In genomic region chr21:37324558-37324957, GRCh38 we compare ENCODE assay signal across 22 cellular contexts. TPM values are rescaled to one million over a fixed set of nuclear protein-coding genes. Genes with fewer than 3 reads are reported as not detected.
A peak's percentile ranks its signal among the peaks of the same experiment; 100 is the strongest.
DNase-seq lines count a peak whose midpoint lies in the region; ATAC-seq, FAIRE-seq and TF ChIP-seq lines count a peak whose summit lies in the region.
"Had no signal": no experiment of that assay in that cellular context is flagged by ENCODE, and none has a peak within 500 bp of the region (broad histone marks: within the 10 kb centered on the region; RNA-seq: fewer than 3 reads in every experiment).

No MANE protein-coding gene starts in this region.

- POLR2A ChIA-PET in GM12878 (lab: Charles Lee) (no interaction called here), H1 (lab: Charles Lee; ENCODE audit: partially characterized antibody) (no interaction called here)

- H3K14ac ChIP-seq in H1 (ENCODE audit: insufficient read length): no peak overlapping the region

- no peaks in the 10 kb centered on the region for H3K27me3 Mint-ChIP-seq in GM23338 (ENCODE audit: insufficient read depth, low read depth, poor library complexity)
- H3K27me3 Mint-ChIP-seq: B cell; CD4-positive, alpha-beta T cell had no signal

- H3K36me3 ChIP-seq in GM23338 (ENCODE audit: insufficient read depth) (no peaks in the 10 kb centered on the region), GM12878 (ENCODE audit: control insufficient read depth in 2 of 2, insufficient read depth in 2 of 2, low read length in 1 of 2) (no peaks in the 10 kb centered on the region), H1 (ENCODE audit: control insufficient read depth in 2 of 4, insufficient read depth in 4 of 4, low read length in 3 of 4) (no peaks in the 10 kb centered on the region)
- H3K36me3 ChIP-seq: BLaER1 treated with 17β-estradiol and CSF1 and Interleukin-3, amounts not matched to agents 10 nM and 100 nM had no signal

- CTCF ChIA-PET in GM12878 (lab: Yijun Ruan, JAX) (no interaction called here), H1 (lab: Charles Lee; ENCODE audit: partially characterized antibody) (no interaction called here)

- ATAC-seq in GM23338: no peak
- ATAC-seq in GM12878: no peak
- ATAC-seq: CD8-positive, alpha-beta T cell had no signal

- H2AFZ ChIP-seq in GM23338: peak overlapping the region; percentile 30; the same call in 1 of the 2 replicates
- H2AFZ ChIP-seq in GM12878 (ENCODE audit: control insufficient read depth, low read depth, low read length): no peak overlapping the region
- peak overlapping the region; percentile 76; the same call in 1 of the 2 replicates for H2AFZ ChIP-seq in H1 (ENCODE audit: low read length)

- no peaks in the 10 kb centered on the region for H3K4me1 Mint-ChIP-seq in GM23338
- H3K4me1 Mint-ChIP-seq: B cell had no signal

- no peak overlapping the region for H4K8ac ChIP-seq in H1 (ENCODE audit: extremely low read depth, insufficient read depth, low read length)

- H3K4me2 ChIP-seq in GM23338: no peak overlapping the region
- no peak overlapping the region for H3K4me2 ChIP-seq in GM12878 (ENCODE audit: control insufficient read depth, insufficient read depth)
- no peak overlapping the region for H3K4me2 ChIP-seq in H1 (ENCODE audit: insufficient read depth in 1 of 2, low read depth in 2 of 2, low read length in 2 of 2)
- H3K4me2 ChIP-seq: BLaER1 treated with 17β-estradiol and CSF1 and Interleukin-3, amounts not matched to agents 10 nM and 100 nM had no signal

- no peak overlapping the region for H3K18ac ChIP-seq in H1 (ENCODE audit: extremely low read depth, low read length)

- no peak overlapping the region for H3K56ac ChIP-seq in H1 (replicated peaks; ENCODE audit: insufficient read length, low read depth, low read length)

- H3K27ac ChIP-seq in GM23338 (ENCODE audit: low read depth) (no peak overlapping the region), GM12878 (ENCODE audit: control insufficient read depth, insufficient read depth) (no peak overlapping the region), H1 (ENCODE audit: low read depth, low read length) (no peak overlapping the region)
- H3K27ac ChIP-seq: BLaER1 treated with 17β-estradiol and CSF1 and Interleukin-3, amounts not matched to agents 10 nM and 100 nM; C4-2B had no signal

- H3K23ac ChIP-seq in H1 (ENCODE audit: insufficient read length): no peak overlapping the region

- peak; percentile 18 for FAIRE-seq in GM12878 (lab: Jason Lieb, UNC)
- FAIRE-seq in H1 (lab: Jason Lieb, UNC): no peak
- FAIRE-seq: A204.1, D721Med, GM12892, GM18507 had no signal

- no TSS peak for BruUV-seq in GM12878 (replicated peaks; lab: Mats Ljungman, UMichigan)

- no peak overlapping the region for H2BK20ac ChIP-seq in H1 (ENCODE audit: low read length)

- H4K5ac ChIP-seq in H1 (ENCODE audit: insufficient read length, low read depth, low read length): no peak overlapping the region

- no peaks in the 10 kb centered on the region for H3F3A ChIP-seq in GM23338 (replicated peaks; ENCODE audit: low read depth)

- H3K4ac ChIP-seq in H1 (replicated peaks; ENCODE audit: insufficient read length, low read depth, low read length): no peak overlapping the region

- H3K4me1 ChIP-seq in GM23338 (ENCODE audit: insufficient read depth) (no peaks in the 10 kb centered on the region), GM12878 (ENCODE audit: control insufficient read depth, insufficient read depth, low read length) (no peaks in the 10 kb centered on the region), H1 (replicated peaks in 1 of 4; ENCODE audit: control insufficient read depth in 3 of 4, insufficient read depth in 4 of 4, low read length in 3 of 4) (no peaks in the 10 kb centered on the region)
- H3K4me1 ChIP-seq: BLaER1 treated with 17β-estradiol and CSF1 and Interleukin-3, amounts not matched to agents 10 nM and 100 nM; Caco-2 had no signal

- no peaks in the 10 kb centered on the region for H3K36me3 Mint-ChIP-seq in GM23338 (ENCODE audit: low read depth)
- H3K36me3 Mint-ChIP-seq: CD8-positive, alpha-beta T cell had no signal

- no peaks in the 10 kb centered on the region for H4K20me1 ChIP-seq in GM23338 (replicated peaks; ENCODE audit: insufficient read depth)
- no peaks in the 10 kb centered on the region for H4K20me1 ChIP-seq in GM12878 (ENCODE audit: control insufficient read depth, insufficient read depth)
- H4K20me1 ChIP-seq in H1 (replicated peaks in 1 of 2; ENCODE audit: control insufficient read depth in 1 of 2, insufficient read depth in 2 of 2, low read length in 2 of 2): no peaks in the 10 kb centered on the region
- H4K20me1 ChIP-seq: BLaER1 treated with 17β-estradiol and CSF1 and Interleukin-3, amounts not matched to agents 10 nM and 100 nM had no signal

- H4K91ac ChIP-seq in H1 (replicated peaks; ENCODE audit: insufficient read length, low read length): no peak overlapping the region

- no peak overlapping the region for H2AK5ac ChIP-seq in H1 (ENCODE audit: low read depth, low read length)

- H3K4me3 ChIP-seq in GM23338 (no peak overlapping the region), GM12878 (no peak overlapping the region), H1 (ENCODE audit: extremely low read depth in 1 of 4, insufficient read depth in 2 of 4, low read depth in 3 of 4, low read length in 4 of 4) (no peak overlapping the region)
- H3K4me3 ChIP-seq: BLaER1 treated with 17β-estradiol and CSF1 and Interleukin-3, amounts not matched to agents 10 nM and 100 nM had no signal

- H3K9me3 ChIP-seq in GM12878 (replicated peaks; ENCODE audit: control insufficient read depth, insufficient read depth, low read length): no peaks in the 10 kb centered on the region; the same call in 2 of the 3 replicates
- no peaks in the 10 kb centered on the region for H3K9me3 ChIP-seq in H1 (ENCODE audit: insufficient read depth in 2 of 2, low read depth in 1 of 2, low read length in 1 of 2)
- H3K9me3 ChIP-seq: Caco-2 had no signal

- H3K4me3 Mint-ChIP-seq in GM23338: no peak overlapping the region
- H3K4me3 Mint-ChIP-seq: B cell; CD4-positive, alpha-beta T cell; CD8-positive, alpha-beta T cell had no signal

- H3K9me3 Mint-ChIP-seq in GM23338: no peaks in the 10 kb centered on the region
- H3K9me3 Mint-ChIP-seq: CD4-positive, alpha-beta T cell had no signal

- no peak overlapping the region for H3K27ac Mint-ChIP-seq in GM23338
- H3K27ac Mint-ChIP-seq: B cell; CD4-positive, alpha-beta T cell; CD8-positive, alpha-beta T cell had no signal

- no peaks in the 10 kb centered on the region for H3K23me2 ChIP-seq in H1 (ENCODE audit: low read depth, low read length)

- in situ Hi-C loops in GM12878 (cut with MboI): no loop called here

- no peak for TF ChIP-seq CTCF in GM23338 (conservative IDR thresholded peaks at IDR 0.05; ENCODE audit: low read depth in 2 of 2)
- no peak for TF ChIP-seq CTCF in GM12878 (IDR thresholded peaks at IDR 0.05 in 2 of 3, conservative IDR thresholded peaks at IDR 0.05 in 1 of 3; ENCODE audit: control insufficient read depth in 2 of 3, extremely low read depth in 1 of 3, insufficient read depth in 1 of 3, low read depth in 3 of 3, low read length in 3 of 3)
- TF ChIP-seq CTCF in H1 (IDR thresholded peaks at IDR 0.05; ENCODE audit: control extremely low read depth in 1 of 3, insufficient read depth in 1 of 3, low read depth in 1 of 3, low read length in 3 of 3): no peak

- H3K9ac ChIP-seq in GM12878 (ENCODE audit: control insufficient read depth, insufficient read depth, low read length): no peak overlapping the region
- no peak overlapping the region for H3K9ac ChIP-seq in H1 (replicated peaks in 1 of 4; ENCODE audit: extremely low read depth in 1 of 4, low read depth in 3 of 4, low read length in 3 of 4)
- H3K9ac ChIP-seq: BLaER1 treated with 17β-estradiol and CSF1 and Interleukin-3, amounts not matched to agents 10 nM and 100 nM had no signal

- whole genome bisulfite sequencing in GM12878 (ENCODE audit: insufficient coverage, insufficient replicate concordance, low lambda C conversion rate, missing lambda C conversion rate): 63% methylated on average over 2 of the region's 2 CpGs
- 94% methylated on average over 2 of the region's 2 CpGs; no CpG with 5 or more reads in 1 of the 2 experiments for WGBS in H1 (ENCODE audit: extremely low coverage in 1 of 2, insufficient coverage in 1 of 2, insufficient read length in 1 of 2, insufficient replicate concordance in 2 of 2, low coverage in 1 of 2, low lambda C conversion rate in 2 of 2, missing lambda C conversion rate in 1 of 2), 2 experiments

- TF ChIP-seq RAD21 in GM12878 (IDR thresholded peaks at IDR 0.05; ENCODE audit: insufficient read depth, low read depth, low read length): no peak
- no peak for TF ChIP-seq RAD21 in H1 (IDR thresholded peaks at IDR 0.05 in 1 of 2, conservative IDR thresholded peaks at IDR 0.05 in 1 of 2; ENCODE audit: low read depth in 2 of 2, low read length in 2 of 2)

- H3K79me2 ChIP-seq in GM23338 (replicated peaks; ENCODE audit: insufficient read depth) (no peaks in the 10 kb centered on the region), GM12878 (ENCODE audit: control insufficient read depth, insufficient read depth, low read length) (no peaks in the 10 kb centered on the region), H1 (ENCODE audit: control insufficient read depth in 1 of 2, insufficient read depth in 2 of 2, low read length in 2 of 2) (no peaks in the 10 kb centered on the region)

- no peaks in the 10 kb centered on the region for H3K79me1 ChIP-seq in H1 (ENCODE audit: low read depth, low read length)

- no peak overlapping the region for H2BK5ac ChIP-seq in H1 (ENCODE audit: low read depth, low read length)

- no peak overlapping the region for H2BK120ac ChIP-seq in H1 (replicated peaks; ENCODE audit: low read depth, low read length)

- RAD21 ChIA-PET in GM12878 (lab: Charles Lee; ENCODE audit: unreplicated experiment): no interaction called here

- H3K27me3 ChIP-seq in GM23338 (ENCODE audit: insufficient read depth) (no peaks in the 10 kb centered on the region), GM12878 (replicated peaks in 1 of 2; ENCODE audit: control insufficient read depth in 2 of 2, insufficient read depth in 2 of 2, low read length in 1 of 2) (no peaks in the 10 kb centered on the region), H1 (replicated peaks in 1 of 4; ENCODE audit: control insufficient read depth in 3 of 4, extremely low read depth in 1 of 4, insufficient read depth in 3 of 4, low read length in 3 of 4) (no peaks in the 10 kb centered on the region)
- H3K27me3 ChIP-seq: BLaER1 treated with 17β-estradiol and CSF1 and Interleukin-3, amounts not matched to agents 10 nM and 100 nM had no signal

- no peak for DNase-seq in GM23338 (ENCODE audit: low spot score)
- DNase-seq in GM12878 (ENCODE audit: low read depth, low spot score): no peak
- no peak for DNase-seq in H1 (ENCODE audit: low read depth in 1 of 2, low spot score in 2 of 2)
- no peak for DNase-seq in NCI-H2107 treated with DMSO at 0.1 percent for 48 hours (lab: John Stamatoyannopoulos, UW; ENCODE audit: unreplicated experiment)
- DNase-seq in GDM1 (lab: John Stamatoyannopoulos, UW): no peak
- DNase-seq in EL: no peak
- DNase-seq: 8988T; ACHN; AML-193; Caco-2; Calu3; CD4-positive, alpha-beta T cell; CD8-positive, alpha-beta T cell; DMS79 treated with DMSO at 0.1 percent for 48 hours; GF-D8 had no signal

- SMC1A ChIA-PET in GM12878 (lab: Charles Lee; ENCODE audit: uncharacterized antibody, unreplicated experiment): no interaction called here

- TF ChIP-seq EP300 in GM12878 (IDR thresholded peaks at IDR 0.05; ENCODE audit: borderline replicate concordance in 1 of 2, control insufficient read depth in 1 of 2, low read depth in 2 of 2, low read length in 2 of 2): no peak
- TF ChIP-seq EP300 in H1 (IDR thresholded peaks at IDR 0.05; ENCODE audit: borderline replicate concordance in 1 of 2, low read depth in 2 of 2, low read length in 2 of 2): no peak

- H3K9me2 ChIP-seq in GM23338 (ENCODE audit: insufficient read depth): no peaks in the 10 kb centered on the region

- intact Hi-C loops in GM12878 (cut with micrococcal nuclease; ENCODE audit: unreplicated experiment): no loop called here

- TF ChIP-seq POLR2A in GM12878 (IDR thresholded peaks at IDR 0.05; ENCODE audit: low read depth, low read length) (no peak), H1 (IDR thresholded peaks at IDR 0.05; ENCODE audit: control extremely low read depth in 1 of 2, low read depth in 2 of 2, low read length in 2 of 2) (no peak)

- H2BK15ac ChIP-seq in H1 (ENCODE audit: low read length): no peak overlapping the region

- no peak overlapping the region for H2BK12ac ChIP-seq in H1 (ENCODE audit: low read depth, low read length)

RNA-seq across cellular contexts. Expression of gene DYRK1A, which starts 42.0 kb away (rescaled TPM):
- total RNA-seq in GM23338 (2014; rRNA removed; shearing (Covaris generic)): 82.9 and 84.7 TPM in 2 replicates
- polyA plus RNA-seq in GM23338 (2016; fragmentation: Nextera tagmentation; extraction: Ambion mirVana) (10.3 and 11.0 TPM in 2 replicates), GM12878 (2011; rRNA removed) (49.9 and 68.6 TPM in 2 replicates), GM12878 (2014; fragmentation: Illumina TruSeq; extraction: Trizol) (30.5 and 31.9 TPM in 2 replicates), GM12878 (2014; fragmentation: Nextera tagmentation; extraction: Ambion mirVana) (1 to 10 TPM; 4.8 to 9.1 TPM), GM12878 (2014; rRNA removed) (27.1 and 29.4 TPM in 2 replicates), GM12878 (2016; fragmentation: Nextera tagmentation; extraction: Ambion mirVana) (1 to 10 TPM; 2.4 to 3.0 TPM), H1 (2011; rRNA removed) (49.3 and 62.2 TPM in 2 replicates)
- 248 and 256 TPM in 2 replicates for total RNA-seq in GM12878 (2013; cell fraction: nucleolus; rRNA removed)
- total RNA-seq in GM12878 (2014; rRNA removed) (43.0 and 46.4 TPM in 2 replicates), GM12878 (2014; rRNA removed; fragmentation: Illumina TruSeq; extraction: Trizol) (45.1 and 47.3 TPM in 2 replicates), GM12878 (2021) (53.4 TPM in 2 replicates)
- 23.1 TPM for polyA plus RNA-seq in GM12878 (2011; ENCODE audit: low read depth)
- polyA plus RNA-seq in GM12878 (2011; cell fraction: cytosol; rRNA removed): 49.4 and 59.7 TPM in 2 replicates
- polyA plus RNA-seq in GM12878 (2011; cell fraction: nucleus; rRNA removed): 105 and 126 TPM in 2 replicates
- polyA plus RNA-seq in GM12878 (2012): 23.5 and 24.4 TPM in 2 replicates
- 188 and 274 TPM in 2 replicates for polyA minus RNA-seq in GM12878 (2011; rRNA and poly(A)+ RNA removed)
- polyA minus RNA-seq in GM12878 (2011; cell fraction: cytosol; rRNA and poly(A)+ RNA removed): 49.1 and 50.9 TPM in 2 replicates
- polyA minus RNA-seq in GM12878 (2011; cell fraction: nucleus; rRNA and poly(A)+ RNA removed): 120 and 170 TPM in 2 replicates
- 61.1 and 64.4 TPM in 2 replicates for total RNA-seq in H1 (2021; fragmentation: NEBNext Ultra II Directional; extraction: Animal tissue kit (Norgen Biotek cat#: 25700))
- polyA plus RNA-seq in H1 (2011; cell fraction: cytosol; rRNA removed): 48.7 TPM
- 90.1 TPM for polyA plus RNA-seq in H1 (2011; cell fraction: nucleus; rRNA removed)
- polyA plus RNA-seq in H1 (2012, experiment 1 of 2): 24.8 to 31.5 TPM (median 27.6 TPM) in 4 replicates
- 1.9 TPM for polyA plus RNA-seq in H1 (2012, experiment 2 of 2)
- polyA plus RNA-seq in H1 (2013, experiment 1 of 2): 23.2 TPM
- polyA plus RNA-seq in H1 (2013, experiment 2 of 2): 24.9 TPM
- 233 and 267 TPM in 2 replicates for polyA minus RNA-seq in H1 (2011; rRNA and poly(A)+ RNA removed)
- polyA minus RNA-seq in H1 (2011; cell fraction: cytosol; rRNA and poly(A)+ RNA removed): 61.2 TPM
- polyA minus RNA-seq in H1 (2011; cell fraction: nucleus; rRNA and poly(A)+ RNA removed): 167 TPM

RNA-seq across cellular contexts. Expression of gene VPS26C, which starts 57.4 kb away (rescaled TPM):
- total RNA-seq in GM23338 (2014; rRNA removed; shearing (Covaris generic)): 79.1 and 91.2 TPM in 2 replicates
- polyA plus RNA-seq in GM23338 (2016; fragmentation: Nextera tagmentation; extraction: Ambion mirVana) (39.3 and 45.1 TPM in 2 replicates), GM12878 (2011; rRNA removed) (65.1 and 67.0 TPM in 2 replicates), GM12878 (2014; fragmentation: Illumina TruSeq; extraction: Trizol) (55.1 and 56.9 TPM in 2 replicates), GM12878 (2014; fragmentation: Nextera tagmentation; extraction: Ambion mirVana) (10 to 100 TPM; 36.8 to 39.6 TPM), GM12878 (2014; rRNA removed) (48.0 and 55.5 TPM in 2 replicates), GM12878 (2016; fragmentation: Nextera tagmentation; extraction: Ambion mirVana) (10 to 100 TPM; 32.5 to 41.5 TPM), H1 (2011; rRNA removed) (43.5 and 45.7 TPM in 2 replicates)
- total RNA-seq in GM12878 (2013; cell fraction: nucleolus; rRNA removed): 140 and 151 TPM in 2 replicates
- total RNA-seq in GM12878 (2014; rRNA removed) (58.1 and 64.9 TPM in 2 replicates), GM12878 (2014; rRNA removed; fragmentation: Illumina TruSeq; extraction: Trizol) (49.5 and 49.9 TPM in 2 replicates), GM12878 (2021) (42.9 and 47.9 TPM in 2 replicates)
- 34.7 TPM for polyA plus RNA-seq in GM12878 (2011; ENCODE audit: low read depth)
- polyA plus RNA-seq in GM12878 (2011; cell fraction: cytosol; rRNA removed): 61.5 and 64.4 TPM in 2 replicates
- 39.2 and 43.9 TPM in 2 replicates for polyA plus RNA-seq in GM12878 (2011; cell fraction: nucleus; rRNA removed)
- 39.6 and 42.4 TPM in 2 replicates for polyA plus RNA-seq in GM12878 (2012)
- 50.7 and 54.3 TPM in 2 replicates for polyA minus RNA-seq in GM12878 (2011; rRNA and poly(A)+ RNA removed)
- polyA minus RNA-seq in GM12878 (2011; cell fraction: cytosol; rRNA and poly(A)+ RNA removed): 25.3 and 28.4 TPM in 2 replicates
- 24.1 and 34.9 TPM in 2 replicates for polyA minus RNA-seq in GM12878 (2011; cell fraction: nucleus; rRNA and poly(A)+ RNA removed)
- 68.1 and 71.6 TPM in 2 replicates for total RNA-seq in H1 (2021; fragmentation: NEBNext Ultra II Directional; extraction: Animal tissue kit (Norgen Biotek cat#: 25700))
- polyA plus RNA-seq in H1 (2011; cell fraction: cytosol; rRNA removed): 50.8 TPM
- 41.0 TPM for polyA plus RNA-seq in H1 (2011; cell fraction: nucleus; rRNA removed)
- 45.0 to 83.4 TPM (median 50.5 TPM) in 4 replicates for polyA plus RNA-seq in H1 (2012, experiment 1 of 2)
- polyA plus RNA-seq in H1 (2012, experiment 2 of 2): 41.8 TPM
- polyA plus RNA-seq in H1 (2013, experiment 1 of 2): 40.8 TPM
- 40.0 TPM for polyA plus RNA-seq in H1 (2013, experiment 2 of 2)
- polyA minus RNA-seq in H1 (2011; rRNA and poly(A)+ RNA removed): 49.8 and 61.5 TPM in 2 replicates
- polyA minus RNA-seq in H1 (2011; cell fraction: cytosol; rRNA and poly(A)+ RNA removed): 37.8 TPM
- 50.1 TPM for polyA minus RNA-seq in H1 (2011; cell fraction: nucleus; rRNA and poly(A)+ RNA removed)
